In the genomic region with DNA sequence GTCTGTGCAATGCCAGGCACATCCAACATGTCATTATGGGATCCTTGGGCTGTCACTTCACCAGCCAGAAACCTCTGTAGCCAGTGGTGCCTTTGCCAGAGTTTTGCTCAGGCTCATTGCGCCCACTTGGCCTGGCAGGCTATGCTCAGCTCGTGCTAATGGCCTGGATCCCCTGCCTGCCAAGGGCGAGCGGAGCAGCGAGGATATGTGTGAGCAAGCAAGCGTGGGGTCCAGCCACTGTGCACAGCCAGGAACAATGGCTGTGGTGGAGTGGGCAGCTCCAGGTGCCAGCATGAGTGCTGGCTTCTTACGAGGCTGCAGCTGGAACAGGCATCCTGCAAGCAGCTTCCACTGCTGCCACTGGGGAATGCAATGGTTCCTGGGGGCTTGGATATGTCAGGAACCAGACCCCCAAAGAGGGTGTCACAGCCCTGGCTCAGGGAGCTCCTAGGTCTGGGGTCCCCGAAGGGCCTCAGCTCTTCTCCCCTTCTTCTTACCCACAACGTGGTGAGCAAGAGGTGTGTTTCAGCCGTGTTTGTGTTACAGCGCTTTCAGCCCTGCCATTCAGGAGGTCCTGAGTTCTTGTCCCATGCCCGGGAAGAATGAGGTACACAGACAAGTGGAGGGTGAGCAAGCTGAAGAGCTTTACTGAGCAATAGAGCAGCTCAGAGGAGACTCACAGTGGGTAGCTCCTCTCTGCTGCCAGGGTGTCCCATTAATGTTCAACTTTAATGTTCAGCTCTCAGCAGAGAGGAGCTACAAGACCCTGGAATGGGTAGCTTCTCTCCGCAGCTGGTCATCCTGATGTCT, we compare ENCODE assay signal across 12 cellular contexts. TPM values are rescaled to one million over a fixed set of nuclear protein-coding genes. Genes with fewer than 3 reads are reported as not detected.
DNase-seq lines count a peak whose midpoint lies in the region; ATAC-seq, FAIRE-seq and TF ChIP-seq lines count a peak whose summit lies in the region.
"Had no signal": no experiment of that assay in that cellular context is flagged by ENCODE, and none has a peak within 500 bp of the region (broad histone marks: within the 10 kb centered on the region; RNA-seq: fewer than 3 reads in every experiment).

No MANE protein-coding gene starts in this region.

- peak overlapping the region in 7 of 12 donors; percentile 28 to 73 (median 55) for H3K27ac ChIP-seq in heart left ventricle
- H3K27ac ChIP-seq in heart right ventricle = peak overlapping the region in 4 of 10 donors; percentile 50 to 86 (median 74)
- no peak overlapping the region for H3K27ac ChIP-seq in K562 (ENCODE audit: extremely low read depth, low read depth, low read length)
- H3K27ac ChIP-seq in right lobe of liver = peak overlapping the region in 2 of 3 donors; percentile 24 to 33
- peak overlapping the region; percentile 99 for H3K27ac ChIP-seq in upper lobe of right lung

- no peaks in the 10 kb centered on the region for H3K36me3 ChIP-seq in heart left ventricle
- H3K36me3 ChIP-seq in heart right ventricle = no peaks in the 10 kb centered on the region
- H3K36me3 ChIP-seq in K562 (ENCODE audit: control insufficient read depth, insufficient read depth, low read length) = no peaks in the 10 kb centered on the region
- H3K36me3 ChIP-seq in right lobe of liver = no peaks in the 10 kb centered on the region
- no peaks in the 10 kb centered on the region for H3K36me3 ChIP-seq in upper lobe of right lung

- H3K27me3 ChIP-seq in heart left ventricle = no peaks in the 10 kb centered on the region
- no peaks in the 10 kb centered on the region for H3K27me3 ChIP-seq in heart right ventricle
- H3K27me3 ChIP-seq in K562 (ENCODE audit: control insufficient read depth in 2 of 2, insufficient read depth in 2 of 2, low read length in 2 of 2) = no peaks in the 10 kb centered on the region
- H3K27me3 ChIP-seq in right lobe of liver = no peaks in the 10 kb centered on the region
- H3K27me3 ChIP-seq in upper lobe of right lung = no peaks in the 10 kb centered on the region

- TF ChIP-seq CTCF in heart left ventricle (IDR thresholded peaks at IDR 0.05) (no peak), heart right ventricle (IDR thresholded peaks at IDR 0.05) (no peak), K562 (IDR thresholded peaks at IDR 0.05 in 2 of 3, conservative IDR thresholded peaks at IDR 0.05 in 1 of 3; ENCODE audit: insufficient read depth in 2 of 3, low read depth in 1 of 3, low read length in 3 of 3) (no peak), right lobe of liver (IDR thresholded peaks at IDR 0.05) (no peak), upper lobe of right lung (IDR thresholded peaks at IDR 0.05) (no peak)

- DNase-seq in heart left ventricle (no peak), heart right ventricle (no peak), K562 (ENCODE audit: extremely low read depth in 1 of 4, low spot score in 3 of 4) (no peak), right lobe of liver (no peak), upper lobe of right lung (no peak), H4 (ENCODE audit: low spot score) (no peak)
- DNase-seq: activated CD4-positive, alpha-beta memory T cell treated with anti-CD3 and anti-CD28 coated beads for 36 hours; activated T-cell treated with anti-CD3 and anti-CD28 coated beads, Interleukin-2, amount 50 U/mL, for 72 hours; effector memory CD8-positive, alpha-beta T cell had no signal

- ATAC-seq in heart left ventricle (no peak), heart right ventricle (no peak), K562 (no peak), right lobe of liver (no peak), upper lobe of right lung (no peak), GM18870 (IDR thresholded peaks at IDR 0.05; ENCODE audit: unreplicated experiment) (no peak), HG02852 (IDR thresholded peaks at IDR 0.05; ENCODE audit: unreplicated experiment) (no peak)
- ATAC-seq: activated T-cell treated with anti-CD3 and anti-CD28 coated beads, Interleukin-2, amount 50 U/mL, for 72 hours; effector memory CD8-positive, alpha-beta T cell; Panc1 had no signal

- 91 to 95% (median 93%) methylated on average over 13 of the region's 13 CpGs for WGBS in heart left ventricle, 4 donors
- WGBS in heart right ventricle, 2 donors = 95 to 96% methylated on average over 13 of the region's 13 CpGs
- WGBS in K562 (ENCODE audit: insufficient coverage, low coverage, missing lambda C conversion rate) = 83% methylated on average over 13 of the region's 13 CpGs
- 100% methylated on average over 4 of the region's 13 CpGs for WGBS in right lobe of liver (ENCODE audit: insufficient coverage, low coverage, low lambda C conversion rate, missing lambda C conversion rate)

- POLR2A ChIA-PET in K562 (lab: Yijun Ruan, JAX) = interaction anchor here (0.6 to 1.0 kb wide), 4 partner anchors 11 to 77 kb away, joined by 3 to 4 read pairs (median 4); a partner anchor contains a TSS

- no peak for TF ChIP-seq RAD21 in K562 (CRISPR knock-in tag; conservative IDR thresholded peaks at IDR 0.05 in 1 of 2, IDR thresholded peaks at IDR 0.05 in 1 of 2)

- no peak overlapping the region for H2AFZ ChIP-seq in K562 (ENCODE audit: low read depth, low read length)

- no TSS peak for BruUV-seq in K562 (replicated peaks; lab: Mats Ljungman, UMichigan)

- no peaks in the 10 kb centered on the region for H3K9me1 ChIP-seq in K562 (ENCODE audit: control insufficient read depth, insufficient read depth, low read length)

- TF ChIP-seq POLR2A in heart left ventricle (IDR thresholded peaks at IDR 0.05) = no peak
- TF ChIP-seq POLR2A in K562 (conservative IDR thresholded peaks at IDR 0.05) = no peak
- no peak for TF ChIP-seq POLR2A in right lobe of liver (IDR thresholded peaks at IDR 0.05)

- no peaks in the 10 kb centered on the region for H3K79me2 ChIP-seq in K562 (ENCODE audit: control insufficient read depth, insufficient read depth, low read length)

- peaks cover 0 to 65% (median 26%) of the 10 kb centered on the region in 12 donors for H3K4me1 ChIP-seq in heart left ventricle
- peaks cover 3 to 80% (median 39%) of the 10 kb centered on the region in 9 donors for H3K4me1 ChIP-seq in heart right ventricle
- H3K4me1 ChIP-seq in K562 (replicated peaks in 1 of 2; ENCODE audit: control insufficient read depth in 2 of 2, insufficient read depth in 2 of 2, low read length in 2 of 2) = peaks cover 38 to 60% of the 10 kb centered on the region in 2 experiments
- peaks cover 0 to 8% (median 1%) of the 10 kb centered on the region in 4 donors for H3K4me1 ChIP-seq in right lobe of liver
- peaks cover 60% of the 10 kb centered on the region for H3K4me1 ChIP-seq in upper lobe of right lung

- in situ Hi-C loops in K562 (cut with MboI) = no loop called here

- H3K4me2 ChIP-seq in K562 (ENCODE audit: insufficient read depth, low read length) = no peak overlapping the region

- no peak for TF ChIP-seq EP300 in K562 (IDR thresholded peaks at IDR 0.05; ENCODE audit: low read length)

- CTCF ChIA-PET in K562 (lab: Yijun Ruan, JAX; ENCODE audit: low intra/inter-chr PET ratio) = no interaction called here

- intact Hi-C loops in heart left ventricle (cut with DNase I) = no loop called here
- intact Hi-C loops in heart right ventricle (cut with DNase I) = no loop called here
- intact Hi-C loops in K562 (cut with micrococcal nuclease) = no loop called here
- intact Hi-C loops in right lobe of liver (cut with DNase I) = no loop called here
- intact Hi-C loops in upper lobe of right lung (cut with DNase I) = no loop called here

- H3K4me3 ChIP-seq in heart left ventricle (no peak overlapping the region), heart right ventricle (no peak overlapping the region), K562 (no peak overlapping the region), right lobe of liver (no peak overlapping the region), upper lobe of right lung (no peak overlapping the region)

- peaks cover 0 to 12% (median 0%) of the 10 kb centered on the region in 12 donors for H3K9me3 ChIP-seq in heart left ventricle
- peaks cover 0 to 14% (median 0%) of the 10 kb centered on the region in 11 donors for H3K9me3 ChIP-seq in heart right ventricle
- H3K9me3 ChIP-seq in K562 (replicated peaks; ENCODE audit: control insufficient read depth, insufficient read depth, low read depth, low read length) = 0 out of 2 replicates have a peak, but pooled peaks cover 2% of the 10 kb centered on the region
- H3K9me3 ChIP-seq in right lobe of liver = no peaks in the 10 kb centered on the region
- no peaks in the 10 kb centered on the region for H3K9me3 ChIP-seq in upper lobe of right lung

- no peaks in the 10 kb centered on the region for H4K20me1 ChIP-seq in K562 (replicated peaks; ENCODE audit: control insufficient read depth, insufficient read depth, low read length)

- no peak for FAIRE-seq in K562 (lab: Jason Lieb, UNC)

- no peak overlapping the region for H3K9ac ChIP-seq in K562 (ENCODE audit: insufficient read depth in 1 of 2, low read depth in 2 of 2, low read length in 2 of 2)

TF ChIP-seq in K562, 482 proteins besides CTCF, POLR2A, EP300 and RAD21 (continues in another document):
- TF ChIP-seq TRIM28 (IDR thresholded peaks at IDR 0.05) = 0 out of 2 replicates have a peak, but pooled peaks have one; percentile 27
- no peak for TF ChIP-seq MED1 (CRISPR knock-in tag; IDR thresholded peaks at IDR 0.05; ENCODE audit: borderline replicate concordance)
- TF ChIP-seq ZFP36 (IDR thresholded peaks at IDR 0.05; ENCODE audit: low read depth, low read length, partially characterized antibody) = peak; percentile 34

RNA-seq across cellular contexts. Expression of a gene that starts 22.3 kb away (rescaled TPM):
- total RNA-seq in heart left ventricle (10 to 100 TPM; 15.0 to 32.3 (median 21.8) TPM), heart right ventricle (10 to 100 TPM; 19.3 to 28.3 (median 23.8) TPM), K562 (2014; rRNA removed) (26.0 and 26.7 TPM in 2 replicates), K562 (2014; rRNA removed; fragmentation: Illumina TruSeq; extraction: Trizol) (44.6 and 46.7 TPM in 2 replicates), K562 (2015; rRNA removed; fragmentation: Illumina TruSeq; extraction: Trizol) (38.6 and 39.6 TPM in 2 replicates), K562 (2021) (86.0 and 95.6 TPM in 2 replicates), right lobe of liver (10 to 100 TPM; 17.3 to 29.7 (median 25.5) TPM), upper lobe of right lung (67.6 TPM)
- polyA plus RNA-seq in heart left ventricle (10 to 100 TPM; 11.6 to 21.4 TPM), heart right ventricle (10 to 100 TPM; 13.5 to 15.0 TPM), K562 (2011; rRNA removed) (17.3 and 26.4 TPM in 2 replicates), K562 (2014; fragmentation: Illumina TruSeq; extraction: Trizol) (101 and 127 TPM in 2 replicates), K562 (2014; fragmentation: Nextera tagmentation; extraction: Ambion mirVana) (10 to 100 TPM; 29.2 to 38.2 TPM), K562 (2014; rRNA removed) (40.9 and 50.4 TPM in 2 replicates)
- total RNA-seq in K562 (2011; cell fraction: chromatin; rRNA removed; ENCODE audit: low replicate concordance) = 9.4 and 30.0 TPM in 2 replicates
- total RNA-seq in K562 (2011; cell fraction: nucleolus; rRNA removed) = 7.2 and 9.3 TPM in 2 replicates
- 10.3 and 14.0 TPM in 2 replicates for total RNA-seq in K562 (2011; cell fraction: nucleoplasm; rRNA removed)
- polyA plus RNA-seq in K562 (2011; cell fraction: cytosol; rRNA removed) = 6.0 and 13.1 TPM in 2 replicates
- 16.4 and 19.7 TPM in 2 replicates for polyA plus RNA-seq in K562 (2011; cell fraction: nucleus; rRNA removed)
- polyA plus RNA-seq in K562 (2012) = 68.8 and 90.2 TPM in 2 replicates
- polyA minus RNA-seq in K562 (2011; rRNA and poly(A)+ RNA removed) = 30.9 and 35.0 TPM in 2 replicates
- 43.7 and 44.8 TPM in 2 replicates for polyA minus RNA-seq in K562 (2011; cell fraction: cytosol; rRNA and poly(A)+ RNA removed)
- polyA minus RNA-seq in K562 (2011; cell fraction: nucleus; rRNA and poly(A)+ RNA removed) = 9.3 and 13.1 TPM in 2 replicates
- total RNA-seq in H4 (2014; rRNA removed; shearing (Covaris generic)) = 12.7 and 14.3 TPM in 2 replicates
